1 cellular context compared by ENCODE assay signal in the genomic region with DNA sequence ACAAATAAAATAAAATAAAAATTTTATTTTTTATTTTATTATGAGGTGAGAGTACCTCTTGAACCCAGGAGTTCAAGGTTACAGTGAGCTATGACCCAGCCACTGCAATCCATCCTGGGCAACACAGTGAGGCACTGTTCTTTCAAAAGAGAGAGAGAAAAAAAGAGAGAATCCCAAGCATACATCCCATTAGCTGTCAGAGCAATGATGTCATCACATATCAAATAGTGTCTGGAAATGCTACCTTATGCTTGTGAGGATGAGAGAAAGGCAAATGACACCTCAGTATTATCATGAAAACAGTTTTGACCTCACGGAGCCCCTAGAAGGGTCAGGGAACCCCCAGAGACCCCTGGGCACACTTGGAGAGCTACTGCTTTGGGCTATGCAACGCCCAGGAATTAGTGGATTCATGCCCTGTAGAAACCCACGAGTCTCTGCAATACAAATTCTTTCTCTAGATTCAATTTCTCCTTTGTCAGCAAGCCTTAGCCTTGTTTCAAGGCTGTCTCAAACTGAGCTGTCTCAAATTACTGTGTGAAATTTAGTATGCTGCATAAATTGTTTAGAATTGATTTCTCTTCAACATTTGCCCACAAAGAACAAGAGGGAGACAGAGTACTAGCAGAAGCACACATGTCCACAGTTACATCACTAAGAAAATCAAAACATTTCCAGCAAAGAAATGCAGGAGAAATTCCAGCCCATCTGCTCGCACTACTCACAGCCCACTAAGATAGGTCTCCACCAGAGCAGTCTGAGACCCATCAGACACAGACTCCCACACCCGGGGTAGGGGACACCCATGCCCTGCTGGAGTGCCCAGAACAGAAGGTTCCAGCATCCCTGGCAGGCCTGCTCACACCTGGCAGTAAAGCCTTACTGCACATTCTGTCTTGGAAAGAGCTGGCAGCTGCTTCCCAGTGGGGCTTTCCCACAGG.
TF ChIP-seq lines count a peak whose summit lies in the region.

No MANE protein-coding gene starts in this region.

TF ChIP-seq in IMR-90, 13 proteins besides CTCF, POLR2A, EP300 and RAD21:
- TF ChIP-seq MAFK (IDR thresholded peaks at IDR 0.05; ENCODE audit: low read depth, low read length) (no peak), FOS (IDR thresholded peaks at IDR 0.05; ENCODE audit: low read depth, low read length) (no peak), NFE2L2 (IDR thresholded peaks at IDR 0.05; ENCODE audit: low read depth, low read length) (no peak), CEBPB (IDR thresholded peaks at IDR 0.05; ENCODE audit: low read depth, low read length) (no peak), SMC3 (IDR thresholded peaks at IDR 0.05; ENCODE audit: low read depth, low read length) (no peak), MXI1 (IDR thresholded peaks at IDR 0.05; ENCODE audit: borderline replicate concordance, low read depth, low read length) (no peak), RFX5 (IDR thresholded peaks at IDR 0.05; ENCODE audit: low read depth, low read length) (no peak), BHLHE40 (IDR thresholded peaks at IDR 0.05; ENCODE audit: low read depth, low read length) (no peak), MAZ (IDR thresholded peaks at IDR 0.05; ENCODE audit: borderline replicate concordance, low read depth, low read length) (no peak), RCOR1 (IDR thresholded peaks at IDR 0.05; ENCODE audit: insufficient replicate concordance, low read length) (no peak), CHD1 (IDR thresholded peaks at IDR 0.05; ENCODE audit: low read depth, low read length) (no peak)
- TF ChIP-seq, protein P1, sequence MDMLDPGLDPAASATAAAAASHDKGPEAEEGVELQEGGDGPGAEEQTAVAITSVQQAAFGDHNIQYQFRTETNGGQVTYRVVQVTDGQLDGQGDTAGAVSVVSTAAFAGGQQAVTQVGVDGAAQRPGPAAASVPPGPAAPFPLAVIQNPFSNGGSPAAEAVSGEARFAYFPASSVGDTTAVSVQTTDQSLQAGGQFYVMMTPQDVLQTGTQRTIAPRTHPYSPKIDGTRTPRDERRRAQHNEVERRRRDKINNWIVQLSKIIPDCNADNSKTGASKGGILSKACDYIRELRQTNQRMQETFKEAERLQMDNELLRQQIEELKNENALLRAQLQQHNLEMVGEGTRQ (IDR thresholded peaks at IDR 0.05; ENCODE audit: low read depth, low read length), result no peak
- TF ChIP-seq, protein P2, sequence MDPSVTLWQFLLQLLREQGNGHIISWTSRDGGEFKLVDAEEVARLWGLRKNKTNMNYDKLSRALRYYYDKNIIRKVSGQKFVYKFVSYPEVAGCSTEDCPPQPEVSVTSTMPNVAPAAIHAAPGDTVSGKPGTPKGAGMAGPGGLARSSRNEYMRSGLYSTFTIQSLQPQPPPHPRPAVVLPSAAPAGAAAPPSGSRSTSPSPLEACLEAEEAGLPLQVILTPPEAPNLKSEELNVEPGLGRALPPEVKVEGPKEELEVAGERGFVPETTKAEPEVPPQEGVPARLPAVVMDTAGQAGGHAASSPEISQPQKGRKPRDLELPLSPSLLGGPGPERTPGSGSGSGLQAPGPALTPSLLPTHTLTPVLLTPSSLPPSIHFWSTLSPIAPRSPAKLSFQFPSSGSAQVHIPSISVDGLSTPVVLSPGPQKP (IDR thresholded peaks at IDR 0.05; ENCODE audit: borderline replicate concordance, low read depth, low read length), result no peak
